In genomic region chr22:26977741-26978140, GRCh38 we compare ENCODE assay signal across 18 cellular contexts.
"Had no signal": no experiment of that assay in that cellular context is flagged by ENCODE, and none has a peak within 500 bp of the region (broad histone marks: within the 10 kb centered on the region; RNA-seq: fewer than 3 reads in every experiment).

No MANE protein-coding gene starts in this region.

- H3K36me3 Mint-ChIP-seq: immature natural killer cell; natural killer cell treated with Interleukin-12 subunit alpha and Interleukin-12 subunit beta and Interleukin-15 and Interleukin-18, amount 100 ng/mL, for 72 hours; T-cell had no signal

- ATAC-seq: activated CD4-positive, alpha-beta T cell treated with anti-CD3 and anti-CD28 coated beads for 36 hours; activated CD8-positive, alpha-beta T cell treated with anti-CD3 and anti-CD28 coated beads for 36 hours; effector memory CD8-positive, alpha-beta T cell; left cardiac atrium; natural killer cell treated with Interleukin-12 subunit alpha and Interleukin-12 subunit beta and Interleukin-15 and Interleukin-18, amount 100 ng/mL, for 72 hours; T-cell had no signal

- H3K9me3 Mint-ChIP-seq: effector memory CD8-positive, alpha-beta T cell; natural killer cell treated with Interleukin-12 subunit alpha and Interleukin-12 subunit beta and Interleukin-15 and Interleukin-18, amount 100 ng/mL, for 72 hours; stimulated activated naive CD8-positive, alpha-beta T cell treated with anti-CD3 and anti-CD28 coated beads, Interleukin-15, Interleukin-2, amounts not matched to agents 100 ng/mL and 50 ng/mL, for 24 hours; T-cell had no signal

- H3K4me3 ChIP-seq: testis had no signal

- H3K4me3 Mint-ChIP-seq: activated CD4-positive, alpha-beta T cell treated with anti-CD3 and anti-CD28 coated beads for 36 hours; activated CD8-positive, alpha-beta T cell treated with anti-CD3 and anti-CD28 coated beads for 36 hours; effector memory CD8-positive, alpha-beta T cell; immature natural killer cell; memory B cell; natural killer cell treated with Interleukin-12 subunit alpha and Interleukin-12 subunit beta and Interleukin-15 and Interleukin-18, amount 100 ng/mL, for 72 hours; stimulated activated naive CD8-positive, alpha-beta T cell treated with anti-CD3 and anti-CD28 coated beads, Interleukin-15, Interleukin-2, amounts not matched to agents 100 ng/mL and 50 ng/mL, for 24 hours; T-cell had no signal

- DNase-seq: activated CD4-positive, alpha-beta T cell treated with anti-CD3 and anti-CD28 coated beads for 36 hours; activated CD8-positive, alpha-beta memory T cell treated with anti-CD3 and anti-CD28 coated beads, Interleukin-2, amount 50 U/mL, for 4 hours; activated CD8-positive, alpha-beta T cell treated with anti-CD3 and anti-CD28 coated beads for 36 hours; central memory CD4-positive, alpha-beta T cell; effector memory CD8-positive, alpha-beta T cell; erythroblast; hippocampal formation; immature natural killer cell; left cardiac atrium; stimulated activated CD4-positive, alpha-beta T cell treated with anti-CD3 and anti-CD28 coated beads, Interleukin-2, amount 100 ng/mL, for 48 hours; stimulated activated CD8-positive, alpha-beta memory T cell treated with anti-CD3 and anti-CD28 coated beads, Interleukin-4, amount 100 ng/mL, for 48 hours; T-cell; T1000; testis had no signal

- H3K27me3 Mint-ChIP-seq: activated CD8-positive, alpha-beta T cell treated with anti-CD3 and anti-CD28 coated beads for 36 hours had no signal

- H3K27ac Mint-ChIP-seq: activated CD4-positive, alpha-beta T cell treated with anti-CD3 and anti-CD28 coated beads for 36 hours; activated CD8-positive, alpha-beta T cell treated with anti-CD3 and anti-CD28 coated beads for 36 hours; effector memory CD8-positive, alpha-beta T cell; immature natural killer cell; memory B cell; natural killer cell treated with Interleukin-12 subunit alpha and Interleukin-12 subunit beta and Interleukin-15 and Interleukin-18, amount 100 ng/mL, for 72 hours; stimulated activated naive CD8-positive, alpha-beta T cell treated with anti-CD3 and anti-CD28 coated beads, Interleukin-15, Interleukin-2, amounts not matched to agents 100 ng/mL and 50 ng/mL, for 24 hours; T-cell had no signal

- H3K4me1 ChIP-seq: testis had no signal

- H3K4me1 Mint-ChIP-seq: activated CD4-positive, alpha-beta T cell treated with anti-CD3 and anti-CD28 coated beads for 36 hours; immature natural killer cell; memory B cell; T-cell had no signal

- H3K9me3 ChIP-seq: testis had no signal

- H3K27ac ChIP-seq: testis, VCaP had no signal
